In the genomic region with DNA sequence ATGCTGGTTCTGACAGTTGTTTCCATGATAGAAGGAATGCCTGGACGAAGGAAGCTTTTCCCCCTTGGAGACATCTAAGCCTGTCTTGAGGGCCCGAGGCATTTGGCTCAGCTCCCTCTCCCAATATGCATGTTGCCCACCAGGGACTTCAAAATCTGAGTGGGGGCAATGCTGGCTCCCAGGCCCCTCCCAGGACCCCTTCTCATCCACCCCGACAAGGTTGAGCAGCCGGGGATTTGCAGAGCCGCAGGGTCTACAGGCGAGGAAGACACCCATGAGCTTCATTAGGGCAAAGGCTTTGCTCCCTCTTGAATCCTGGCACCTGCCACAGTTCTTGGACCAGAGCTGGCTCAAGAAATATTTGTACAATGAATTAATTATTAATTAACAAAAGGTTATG, we compare ENCODE assay signal across 26 cellular contexts. TPM values are rescaled to one million over a fixed set of nuclear protein-coding genes. Genes with fewer than 3 reads are reported as not detected.
A peak's percentile ranks its signal among the peaks of the same experiment; 100 is the strongest.
DNase-seq lines count a peak whose midpoint lies in the region; ATAC-seq, FAIRE-seq and TF ChIP-seq lines count a peak whose summit lies in the region.
"Had no signal": no experiment of that assay in that cellular context is flagged by ENCODE, and none has a peak within 500 bp of the region (broad histone marks: within the 10 kb centered on the region; RNA-seq: fewer than 3 reads in every experiment).

No MANE protein-coding gene starts in this region.

- H3K36me3 ChIP-seq in BLaER1 treated with 17β-estradiol and CSF1 and Interleukin-3, amounts not matched to agents 10 nM and 100 nM, result no peaks in the 10 kb centered on the region
- H3K36me3 ChIP-seq in kidney (ENCODE audit: control insufficient read depth in 1 of 2, insufficient read depth in 2 of 2, low read length in 2 of 2) (no peaks in the 10 kb centered on the region), spleen (no peaks in the 10 kb centered on the region), thyroid gland (no peaks in the 10 kb centered on the region)

- H3K4me2 ChIP-seq in BLaER1 treated with 17β-estradiol and CSF1 and Interleukin-3, amounts not matched to agents 10 nM and 100 nM, result peak overlapping the region in 3 of 11 experiments; percentile 21 to 32 (median 26); a peak in 3 of 22 replicates

- intact Hi-C loops in kidney (cut with DNase I), result no loop called here
- intact Hi-C loops in spleen (cut with DNase I; ENCODE audit: low total_unique reads), result no loop called here
- intact Hi-C loops in thyroid gland (cut with DNase I), result no loop called here

- H3K4me1 Mint-ChIP-seq in activated naive CD8-positive, alpha-beta T cell treated with anti-CD3 and anti-CD28 coated beads for 36 hours, result no peaks in the 10 kb centered on the region
- H3K4me1 Mint-ChIP-seq: B cell had no signal

- no peaks in the 10 kb centered on the region for H3K27me3 ChIP-seq in BLaER1 treated with 17β-estradiol and CSF1 and Interleukin-3, amounts not matched to agents 10 nM and 100 nM
- H3K27me3 ChIP-seq in spleen (replicated peaks in 1 of 7), result peaks cover 0 to 3% (median 0%) of the 10 kb centered on the region in 7 donors
- no peaks in the 10 kb centered on the region for H3K27me3 ChIP-seq in thyroid gland

- H3K27ac ChIP-seq in BLaER1 treated with 17β-estradiol and CSF1 and Interleukin-3, amounts not matched to agents 10 nM and 100 nM, result peak overlapping the region in 8 of 11 experiments; percentile 0 to 66 (median 49); a peak in 12 of 22 replicates
- H3K27ac ChIP-seq in kidney (ENCODE audit: low read depth in 2 of 2, low read length in 2 of 2) (no peak overlapping the region), spleen (no peak overlapping the region), thyroid gland (no peak overlapping the region)
- H3K27ac ChIP-seq: C4-2B had no signal

- no peaks in the 10 kb centered on the region for H3K27me3 Mint-ChIP-seq in activated naive CD8-positive, alpha-beta T cell treated with anti-CD3 and anti-CD28 coated beads for 36 hours

- no peaks in the 10 kb centered on the region for H3K36me3 Mint-ChIP-seq in activated naive CD8-positive, alpha-beta T cell treated with anti-CD3 and anti-CD28 coated beads for 36 hours
- H3K36me3 Mint-ChIP-seq: CD8-positive, alpha-beta T cell had no signal

- no peak for TF ChIP-seq POLR2A in spleen (IDR thresholded peaks at IDR 0.05)
- TF ChIP-seq POLR2A in thyroid gland (IDR thresholded peaks at IDR 0.05), result no peak

- 0 out of 22 replicates have a peak overlapping the region, but pooled peaks of 1 of the 11 experiments have one; percentile 2 for H3K9ac ChIP-seq in BLaER1 treated with 17β-estradiol and CSF1 and Interleukin-3, amounts not matched to agents 10 nM and 100 nM
- H3K9ac ChIP-seq in kidney (ENCODE audit: low read length in 2 of 2), result no peak overlapping the region

- no peak for ATAC-seq in HG03039 (IDR thresholded peaks at IDR 0.05; ENCODE audit: unreplicated experiment)
- ATAC-seq: CD8-positive, alpha-beta T cell; GM12878 had no signal

- no peak overlapping the region for H3K4me3 ChIP-seq in BLaER1 treated with 17β-estradiol and CSF1 and Interleukin-3, amounts not matched to agents 10 nM and 100 nM
- H3K4me3 ChIP-seq in kidney (ENCODE audit: low read length in 2 of 2) (no peak overlapping the region), spleen (no peak overlapping the region), thyroid gland (replicated peaks in 1 of 3) (no peak overlapping the region)
- H3K4me3 ChIP-seq: GM12878 had no signal

- 80 to 97% (median 93%) methylated on average over 6 of the region's 6 CpGs for WGBS in spleen, 5 donors
- WGBS in thyroid gland, 2 donors, result 92 to 93% methylated on average over 5 to 6 of the region's 6 CpGs

- H3K9me3 ChIP-seq in BLaER1 treated with 17β-estradiol and CSF1 and Interleukin-3, amounts not matched to agents 10 nM and 100 nM (replicated peaks in 1 of 11), result peaks cover 0 to 8% (median 0%) of the 10 kb centered on the region in 11 experiments; a peak in 6 of 22 replicates
- H3K9me3 ChIP-seq in kidney (ENCODE audit: control insufficient read depth in 1 of 2, low read length in 2 of 2) (no peaks in the 10 kb centered on the region), spleen (no peaks in the 10 kb centered on the region), thyroid gland (no peaks in the 10 kb centered on the region)
- H3K9me3 ChIP-seq: Caco-2 had no signal

- FAIRE-seq in kidney (lab: Jason Lieb, UNC), result no peak
- FAIRE-seq: A204.1, D721Med, GM12878, GM12892, GM18507 had no signal

- H3K9me3 Mint-ChIP-seq in activated naive CD8-positive, alpha-beta T cell treated with anti-CD3 and anti-CD28 coated beads for 36 hours, result no peaks in the 10 kb centered on the region
- H3K9me3 Mint-ChIP-seq: CD4-positive, alpha-beta T cell; CD8-positive, alpha-beta T cell had no signal

- H4K20me1 ChIP-seq in BLaER1 treated with 17β-estradiol and CSF1 and Interleukin-3, amounts not matched to agents 10 nM and 100 nM, result no peaks in the 10 kb centered on the region

- no peak overlapping the region for H3K27ac Mint-ChIP-seq in activated naive CD8-positive, alpha-beta T cell treated with anti-CD3 and anti-CD28 coated beads for 36 hours
- H3K27ac Mint-ChIP-seq: B cell; CD4-positive, alpha-beta T cell; CD8-positive, alpha-beta T cell had no signal

- TF ChIP-seq CTCF in kidney (IDR thresholded peaks at IDR 0.05; ENCODE audit: borderline replicate concordance, extremely low read depth, insufficient read depth) (no peak), spleen (IDR thresholded peaks at IDR 0.05 in 8 of 11, conservative IDR thresholded peaks at IDR 0.05 in 3 of 11) (no peak), thyroid gland (IDR thresholded peaks at IDR 0.05) (no peak)

- peaks cover 29 to 75% (median 46%) of the 10 kb centered on the region in 10 experiments for H3K4me1 ChIP-seq in BLaER1 treated with 17β-estradiol and CSF1 and Interleukin-3, amounts not matched to agents 10 nM and 100 nM
- H3K4me1 ChIP-seq in kidney (ENCODE audit: control insufficient read depth in 1 of 2, insufficient read depth in 1 of 2, low read depth in 1 of 2, low read length in 2 of 2) (no peaks in the 10 kb centered on the region), spleen (peaks cover 3 to 10% (median 9%) of the 10 kb centered on the region in 6 donors), thyroid gland (no peaks in the 10 kb centered on the region)
- H3K4me1 ChIP-seq: Caco-2 had no signal

- no peak overlapping the region for H3K4me3 Mint-ChIP-seq in activated naive CD8-positive, alpha-beta T cell treated with anti-CD3 and anti-CD28 coated beads for 36 hours
- H3K4me3 Mint-ChIP-seq: B cell; CD4-positive, alpha-beta T cell; CD8-positive, alpha-beta T cell had no signal

- peak; percentile 22 for DNase-seq in kidney
- DNase-seq in spleen, result peak; percentile 40
- DNase-seq in activated naive CD8-positive, alpha-beta T cell treated with anti-CD3 and anti-CD28 coated beads for 36 hours, result no peak
- no peak for DNase-seq in thyroid gland
- DNase-seq in C1 segment of cervical spinal cord (lab: John Stamatoyannopoulos, UW), result no peak
- DNase-seq: 8988T; AML-193; Caco-2; Calu3; CD4-positive, alpha-beta T cell; CD8-positive, alpha-beta T cell; DMS79; DND-41; EL; GDM1 had no signal

RNA-seq across cellular contexts. Expression of a gene that starts 25.1 kb away (rescaled TPM):
- total RNA-seq in kidney, result 0.09 TPM
- polyA plus RNA-seq in kidney (ENCODE audit: insufficient read depth, low read depth, low replicate concordance), result 0.17 TPM
- 1 to 10 TPM in 1 of 7 donors, under 1 TPM in 5, not detected in 1; 0.29 to 1.0 (median 0.77) TPM for total RNA-seq in spleen
- under 1 TPM; 0.06 to 0.72 (median 0.32) TPM for polyA plus RNA-seq in spleen
- total RNA-seq in activated naive CD8-positive, alpha-beta T cell treated with anti-CD3 and anti-CD28 coated beads for 36 hours, result under 1 TPM; 0.26 to 0.33 TPM
- total RNA-seq in thyroid gland, result under 1 TPM; 0.21 to 0.67 (median 0.32) TPM
- total RNA-seq: G401 had no signal
- polyA plus RNA-seq: BJ had no signal

Comparison
In these comparisons a context has a peak if more than half of its experiments do, and no peak if none do; other contexts are left out.
1. H3K27ac ChIP-seq: peak in BLaER1 treated with 17β-estradiol and CSF1 and Interleukin-3, amounts not matched to agents 10 nM and 100 nM (8 of 11); none in kidney (0 of 2), spleen (0 of 8) and thyroid gland (0 of 3).
2. DNase-seq: peak in kidney (single experiment) and spleen (single experiment); none in activated naive CD8-positive, alpha-beta T cell treated with anti-CD3 and anti-CD28 coated beads for 36 hours (single experiment), thyroid gland (0 of 2) and C1 segment of cervical spinal cord (0 of 14).